ENCODE assay signal across 18 cellular contexts in the genomic region with DNA sequence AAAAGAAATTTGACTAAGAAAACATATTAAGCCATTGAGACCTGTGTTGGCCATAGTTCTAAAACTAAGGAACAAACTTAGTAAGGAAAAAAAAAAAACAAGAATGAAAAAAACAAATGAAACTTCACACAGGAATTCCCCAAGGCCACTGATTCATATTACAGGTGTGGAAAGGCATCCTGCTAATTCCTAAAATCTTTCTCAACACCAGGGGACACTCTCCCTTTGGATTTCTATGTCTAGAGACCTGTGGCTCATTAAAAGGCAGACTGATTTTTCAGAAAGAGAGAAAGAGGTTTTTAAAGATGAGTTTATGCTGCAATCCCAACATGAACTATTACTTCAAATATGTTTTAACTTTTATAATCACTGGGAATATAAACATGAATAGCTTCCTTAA. TPM values are rescaled to one million over a fixed set of nuclear protein-coding genes. Genes with fewer than 3 reads are reported as not detected.
DNase-seq lines count a peak whose midpoint lies in the region; ATAC-seq and TF ChIP-seq lines count a peak whose summit lies in the region.
"Had no signal": no experiment of that assay in that cellular context is flagged by ENCODE, and none has a peak within 500 bp of the region (broad histone marks: within the 10 kb centered on the region; RNA-seq: fewer than 3 reads in every experiment).

A gene (plus strand): TSS at position 341 of the 400 bp plus-strand sequence.

- H4K8ac ChIP-seq in H9 (replicated peaks; ENCODE audit: insufficient read length, low read depth, low read length) (no peak within 1 kb of the TSS), trophoblast cell (ENCODE audit: low read depth, low read length) (no peak within 1 kb of the TSS)

- intact Hi-C loops in CD8-positive, alpha-beta T cell (cut with DNase I, micrococcal nuclease) = no loop called here

- ATAC-seq in CD8-positive, alpha-beta T cell = no peak
- ATAC-seq in GM21367 (IDR thresholded peaks at IDR 0.05; ENCODE audit: unreplicated experiment) = no peak
- ATAC-seq: activated T-cell treated with anti-CD3 and anti-CD28 coated beads, Interleukin-2, amount 50 U/mL, for 4 hours had no signal

- H2AFZ ChIP-seq in H9 (ENCODE audit: low read length) (no peak within 1 kb of the TSS), trophoblast cell (ENCODE audit: insufficient read depth, low read length, poor library complexity) (no peak within 1 kb of the TSS)

- H2BK5ac ChIP-seq in H9 (ENCODE audit: insufficient read length, low read length) = no peak within 1 kb of the TSS
- no peak within 1 kb of the TSS for H2BK5ac ChIP-seq in trophoblast cell (ENCODE audit: low read depth, low read length, poor library complexity)

- no peaks in the 10 kb centered on the region for H3K9me3 ChIP-seq in H9 (ENCODE audit: control insufficient read depth, low read depth, low read length)
- H3K9me3 ChIP-seq in trophoblast cell (ENCODE audit: insufficient read depth, low read depth, low read length) = no peaks in the 10 kb centered on the region
- H3K9me3 ChIP-seq in CD8-positive, alpha-beta T cell (ENCODE audit: low read length) = no peaks in the 10 kb centered on the region
- H3K9me3 ChIP-seq: thyroid gland had no signal

- no peak within 1 kb of the TSS for H3K4me3 Mint-ChIP-seq in H9
- no peak within 1 kb of the TSS for H3K4me3 Mint-ChIP-seq in CD8-positive, alpha-beta T cell
- no peak within 1 kb of the TSS for H3K4me3 Mint-ChIP-seq in HFFc6
- H3K4me3 Mint-ChIP-seq: activated naive CD8-positive, alpha-beta T cell; activated T-cell treated with anti-CD3 and anti-CD28 coated beads, Interleukin-2, amount 50 U/mL, for 4 hours had no signal

- no peaks in the 10 kb centered on the region for H3K23me2 ChIP-seq in H9 (ENCODE audit: insufficient read length, low read depth, low read length, poor library complexity, severe bottlenecking)

- no peak within 1 kb of the TSS for H3T11ph ChIP-seq in H9 (ENCODE audit: low read length)

- no peak within 1 kb of the TSS for H4K12ac ChIP-seq in trophoblast cell (ENCODE audit: low read depth, low read length)

- TF ChIP-seq CTCF in H9 (conservative IDR thresholded peaks at IDR 0.05) (peak; percentile 59), HFFc6 (IDR thresholded peaks at IDR 0.05) (no peak)
- no peak for TF ChIP-seq CTCF in CD8-positive, alpha-beta T cell (IDR thresholded peaks at IDR 0.05)

- no peak within 1 kb of the TSS for H3K9ac ChIP-seq in H9 (ENCODE audit: extremely low read depth, insufficient read length, low read length)
- H3K9ac ChIP-seq in trophoblast cell (ENCODE audit: low read length) = no peak within 1 kb of the TSS

- no peak within 1 kb of the TSS for H2BK120ac ChIP-seq in H9 (ENCODE audit: low read depth, low read length, poor library complexity, severe bottlenecking)
- no peak within 1 kb of the TSS for H2BK120ac ChIP-seq in trophoblast cell (ENCODE audit: insufficient read depth, low read length, poor library complexity)

- H4K20me1 ChIP-seq in H9 (ENCODE audit: control insufficient read depth, insufficient read depth, insufficient read length) = no peaks in the 10 kb centered on the region

- H3K9me3 Mint-ChIP-seq in H9 (peaks cover 2 to 7% of the 10 kb centered on the region in 2 experiments; a peak in 3 of 5 replicates), HFFc6 (peaks cover 12% of the 10 kb centered on the region)
- H3K9me3 Mint-ChIP-seq in CD8-positive, alpha-beta T cell = peaks cover 8% of the 10 kb centered on the region

- no peak within 1 kb of the TSS for H2BK20ac ChIP-seq in H9 (ENCODE audit: low read depth, low read length, poor library complexity, severe bottlenecking)

- H4K5ac ChIP-seq in H9 (ENCODE audit: insufficient read length, low read depth, low read length) = no peak within 1 kb of the TSS

- H2AK5ac ChIP-seq in H9 (ENCODE audit: insufficient read length, low read length) = no peak within 1 kb of the TSS
- no peak within 1 kb of the TSS for H2AK5ac ChIP-seq in trophoblast cell (ENCODE audit: low read length)

- H3K14ac ChIP-seq in H9 (ENCODE audit: insufficient read depth, low read length) = no peak within 1 kb of the TSS
- H3K14ac ChIP-seq in trophoblast cell (ENCODE audit: low read length) = no peak within 1 kb of the TSS

- peaks cover 5% of the 10 kb centered on the region; the same call in 1 of the 2 replicates for H3K27me3 Mint-ChIP-seq in H9 (ENCODE audit: low read depth)
- H3K27me3 Mint-ChIP-seq in CD8-positive, alpha-beta T cell (ENCODE audit: low read depth) = peaks cover 36% of the 10 kb centered on the region
- H3K27me3 Mint-ChIP-seq in HFFc6 (ENCODE audit: insufficient read depth) = no peaks in the 10 kb centered on the region; the same call in 1 of the 2 replicates

- no peak for DNase-seq in H9
- peak; percentile 50 for DNase-seq in SK-MEL-5 (ENCODE audit: low read depth, low spot score)
- DNase-seq in glomerular visceral epithelial cell (ENCODE audit: extremely low spot score) = peak; percentile 63
- DNase-seq in trophoblast cell = peak; percentile 5 to 54
- DNase-seq in CD8-positive, alpha-beta T cell = no peak
- no peak for DNase-seq in HFFc6
- DNase-seq: activated T-cell treated with anti-CD3 and anti-CD28 coated beads, Interleukin-2, amount 50 U/mL, for 4 hours; C1 segment of cervical spinal cord; cerebellar nuclear complex; foreskin melanocyte; NCI-H748 treated with DMSO at 0.1 percent for 48 hours; occipital lobe; T1000; thyroid gland had no signal

- no peak within 1 kb of the TSS for H2BK15ac ChIP-seq in H9 (ENCODE audit: low read depth, low read length)

- H3K27ac ChIP-seq in H9 (ENCODE audit: insufficient read length, low read depth, low read length) = no peak within 1 kb of the TSS
- no peak within 1 kb of the TSS for H3K27ac ChIP-seq in trophoblast cell (ENCODE audit: low read depth, low read length)
- H3K27ac ChIP-seq in CD8-positive, alpha-beta T cell (ENCODE audit: low read depth, low read length) = no peak within 1 kb of the TSS
- H3K27ac ChIP-seq: thyroid gland had no signal

- H3K23ac ChIP-seq in H9 (ENCODE audit: insufficient read length, low read depth, low read length) (no peak within 1 kb of the TSS), trophoblast cell (ENCODE audit: low read length) (no peak within 1 kb of the TSS)

- H3K4me2 ChIP-seq in H9 (ENCODE audit: insufficient read depth, insufficient read length, low read length) = no peak within 1 kb of the TSS
- H3K4me2 ChIP-seq in trophoblast cell (ENCODE audit: low read length) = no peak within 1 kb of the TSS
- H3K4me2 ChIP-seq: smooth muscle cell had no signal

- no peak within 1 kb of the TSS for H3K18ac ChIP-seq in H9 (ENCODE audit: insufficient read length, low read depth, low read length)
- H3K18ac ChIP-seq in trophoblast cell (ENCODE audit: low read length) = no peak within 1 kb of the TSS

- H4K91ac ChIP-seq in H9 (ENCODE audit: insufficient read length, low read depth, low read length) (no peak within 1 kb of the TSS), trophoblast cell (ENCODE audit: low read depth, low read length) (no peak within 1 kb of the TSS)

- H3K4me3 ChIP-seq in trophoblast cell (ENCODE audit: low read depth, low read length) = no peak within 1 kb of the TSS
- H3K4me3 ChIP-seq in CD8-positive, alpha-beta T cell (ENCODE audit: low read depth, low read length) = no peak within 1 kb of the TSS
- H3K4me3 ChIP-seq: smooth muscle cell, thyroid gland had no signal

- H3K27me3 ChIP-seq in H9 (ENCODE audit: insufficient read depth, low read length) (no peaks in the 10 kb centered on the region), trophoblast cell (ENCODE audit: insufficient read depth, low read length) (no peaks in the 10 kb centered on the region)
- no peaks in the 10 kb centered on the region for H3K27me3 ChIP-seq in CD8-positive, alpha-beta T cell (ENCODE audit: insufficient read depth, low read length)
- H3K27me3 ChIP-seq: thyroid gland had no signal

- in situ Hi-C loops in SK-MEL-5 (cut with HindIII; ENCODE audit: low pct_unique_long_range_greater_than_20kb, low sequenced_read_pairs) = no loop called here

- H3K27ac Mint-ChIP-seq in H9 = no peak within 1 kb of the TSS
- no peak within 1 kb of the TSS for H3K27ac Mint-ChIP-seq in CD8-positive, alpha-beta T cell
- H3K27ac Mint-ChIP-seq in HFFc6 = no peak within 1 kb of the TSS
- H3K27ac Mint-ChIP-seq: activated naive CD8-positive, alpha-beta T cell had no signal

- H3K4ac ChIP-seq in H9 (ENCODE audit: low read depth, low read length) (no peak within 1 kb of the TSS), trophoblast cell (ENCODE audit: low read depth, low read length) (no peak within 1 kb of the TSS)

- no peaks in the 10 kb centered on the region for H3K79me1 ChIP-seq in H9 (ENCODE audit: insufficient read depth, low read depth, low read length, poor library complexity, severe bottlenecking)
- H3K79me1 ChIP-seq in trophoblast cell (ENCODE audit: low read length) = no peaks in the 10 kb centered on the region

- H3K4me1 Mint-ChIP-seq in H9 (no peaks in the 10 kb centered on the region), HFFc6 (ENCODE audit: low read depth) (no peaks in the 10 kb centered on the region)
- H3K4me1 Mint-ChIP-seq in CD8-positive, alpha-beta T cell (ENCODE audit: low read depth) = no peaks in the 10 kb centered on the region

- POLR2A ChIA-PET in CD8-positive, alpha-beta T cell (lab: Charles Lee) = no interaction called here

- H3K4me1 ChIP-seq in H9 (ENCODE audit: insufficient read depth, low read length) = no peaks in the 10 kb centered on the region
- no peaks in the 10 kb centered on the region for H3K4me1 ChIP-seq in trophoblast cell (ENCODE audit: control insufficient read depth in 1 of 2, insufficient read depth in 2 of 2, low read length in 2 of 2)
- no peaks in the 10 kb centered on the region for H3K4me1 ChIP-seq in CD8-positive, alpha-beta T cell (ENCODE audit: insufficient read depth, low read length)
- H3K4me1 ChIP-seq: thyroid gland had no signal

- no peaks in the 10 kb centered on the region for H3K36me3 ChIP-seq in trophoblast cell (ENCODE audit: control insufficient read depth in 1 of 2, insufficient read depth in 2 of 2, low read length in 2 of 2)
- no peaks in the 10 kb centered on the region for H3K36me3 ChIP-seq in CD8-positive, alpha-beta T cell (ENCODE audit: insufficient read depth, low read length)
- H3K36me3 ChIP-seq: thyroid gland had no signal

- H3K36me3 Mint-ChIP-seq in H9 (ENCODE audit: insufficient read depth in 1 of 3, low read depth in 3 of 3) = no peaks in the 10 kb centered on the region
- no peaks in the 10 kb centered on the region for H3K36me3 Mint-ChIP-seq in CD8-positive, alpha-beta T cell
- H3K36me3 Mint-ChIP-seq in HFFc6 (ENCODE audit: low read depth) = no peaks in the 10 kb centered on the region
- H3K36me3 Mint-ChIP-seq: activated naive CD8-positive, alpha-beta T cell had no signal

- no peaks in the 10 kb centered on the region for H3K79me2 ChIP-seq in H9 (ENCODE audit: insufficient read depth, low read length)
- H3K79me2 ChIP-seq in trophoblast cell (ENCODE audit: control insufficient read depth, insufficient read depth, low read length, poor library complexity) = no peaks in the 10 kb centered on the region

- H3K56ac ChIP-seq in H9 (ENCODE audit: insufficient read length, low read depth, low read length) = no peak within 1 kb of the TSS

- CTCF ChIA-PET in CD8-positive, alpha-beta T cell (lab: Charles Lee) = no interaction called here

- H2BK12ac ChIP-seq in H9 (ENCODE audit: insufficient read length, low read depth, low read length) = no peak within 1 kb of the TSS
- no peak within 1 kb of the TSS for H2BK12ac ChIP-seq in trophoblast cell (ENCODE audit: low read length)

RNA-seq across cellular contexts. Expression of the gene that starts here (rescaled TPM):
- not detected in 2 replicates for total RNA-seq in H9 (2021)
- not detected in 2 replicates for total RNA-seq in SK-MEL-5 (2014; rRNA removed; shearing (Covaris generic))
- polyA plus RNA-seq in SK-MEL-5 (2015; cell fraction: cytosol; rRNA removed) = not detected in 2 replicates
- not detected in 2 replicates for polyA plus RNA-seq in SK-MEL-5 (2015; cell fraction: nucleus; rRNA removed)
- polyA plus RNA-seq in trophoblast cell (2013) = not detected in 2 replicates
- total RNA-seq in CD8-positive, alpha-beta T cell = not detected
- not detected for total RNA-seq in HFFc6 (2021; fragmentation: NEBNext Ultra II Directional; extraction: Animal tissue kit (Norgen Biotek cat#: 25700))
- total RNA-seq: activated T-cell treated with anti-CD3 and anti-CD28 coated beads, Interleukin-2, amount 50 U/mL, for 4 hours; H4; occipital lobe; smooth muscle cell; thyroid gland had no signal
- polyA plus RNA-seq: smooth muscle cell had no signal

Comparison
In these comparisons a context has a peak if more than half of its experiments do, and no peak if none do; other contexts are left out.
1. Peak in DNase-seq in SK-MEL-5; RNA of the gene not detected or under 1 TPM.
2. DNase-seq: peak in glomerular visceral epithelial cell (single experiment) and trophoblast cell (2 of 2); none in H9 (single experiment), CD8-positive, alpha-beta T cell (0 of 7) and HFFc6 (single experiment).